ENCODE assay signal across 1 cellular context in the genomic region with DNA sequence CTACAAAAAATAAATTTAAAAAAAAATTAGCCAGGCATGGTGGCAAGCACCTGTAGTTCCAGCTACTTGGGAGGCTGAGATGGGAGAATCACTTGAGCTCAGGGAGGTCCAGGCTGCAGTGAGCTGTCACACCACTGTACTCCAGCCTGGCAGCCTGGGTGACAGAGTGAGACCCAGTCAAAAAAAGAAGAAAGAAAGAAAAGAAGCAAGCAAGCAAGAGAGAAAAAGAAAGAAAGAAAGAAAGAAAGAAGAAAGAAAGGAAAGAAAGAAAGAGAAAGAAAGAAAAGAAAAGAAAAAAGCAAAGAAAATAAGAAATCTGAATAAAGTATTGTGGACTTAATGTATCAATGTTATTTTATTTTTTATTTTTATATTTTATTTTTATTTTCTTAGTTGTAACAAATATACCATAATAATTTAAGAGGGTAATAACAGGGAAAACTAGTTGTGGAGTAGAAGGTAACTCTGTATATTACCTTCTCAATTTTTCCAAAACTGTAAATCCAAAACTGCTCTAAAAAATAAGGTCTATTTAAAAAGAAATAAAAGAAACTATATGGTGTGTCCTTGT.
TF ChIP-seq lines count a peak whose summit lies in the region.

No MANE protein-coding gene starts in this region.

TF ChIP-seq in GM23338, 12 proteins besides CTCF, POLR2A, EP300 and RAD21 (continued from another document):
- TF ChIP-seq, protein P1, sequence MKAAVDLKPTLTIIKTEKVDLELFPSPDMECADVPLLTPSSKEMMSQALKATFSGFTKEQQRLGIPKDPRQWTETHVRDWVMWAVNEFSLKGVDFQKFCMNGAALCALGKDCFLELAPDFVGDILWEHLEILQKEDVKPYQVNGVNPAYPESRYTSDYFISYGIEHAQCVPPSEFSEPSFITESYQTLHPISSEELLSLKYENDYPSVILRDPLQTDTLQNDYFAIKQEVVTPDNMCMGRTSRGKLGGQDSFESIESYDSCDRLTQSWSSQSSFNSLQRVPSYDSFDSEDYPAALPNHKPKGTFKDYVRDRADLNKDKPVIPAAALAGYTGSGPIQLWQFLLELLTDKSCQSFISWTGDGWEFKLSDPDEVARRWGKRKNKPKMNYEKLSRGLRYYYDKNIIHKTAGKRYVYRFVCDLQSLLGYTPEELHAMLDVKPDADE (IDR thresholded peaks at IDR 0.05), result no peak
- TF ChIP-seq, protein P2, sequence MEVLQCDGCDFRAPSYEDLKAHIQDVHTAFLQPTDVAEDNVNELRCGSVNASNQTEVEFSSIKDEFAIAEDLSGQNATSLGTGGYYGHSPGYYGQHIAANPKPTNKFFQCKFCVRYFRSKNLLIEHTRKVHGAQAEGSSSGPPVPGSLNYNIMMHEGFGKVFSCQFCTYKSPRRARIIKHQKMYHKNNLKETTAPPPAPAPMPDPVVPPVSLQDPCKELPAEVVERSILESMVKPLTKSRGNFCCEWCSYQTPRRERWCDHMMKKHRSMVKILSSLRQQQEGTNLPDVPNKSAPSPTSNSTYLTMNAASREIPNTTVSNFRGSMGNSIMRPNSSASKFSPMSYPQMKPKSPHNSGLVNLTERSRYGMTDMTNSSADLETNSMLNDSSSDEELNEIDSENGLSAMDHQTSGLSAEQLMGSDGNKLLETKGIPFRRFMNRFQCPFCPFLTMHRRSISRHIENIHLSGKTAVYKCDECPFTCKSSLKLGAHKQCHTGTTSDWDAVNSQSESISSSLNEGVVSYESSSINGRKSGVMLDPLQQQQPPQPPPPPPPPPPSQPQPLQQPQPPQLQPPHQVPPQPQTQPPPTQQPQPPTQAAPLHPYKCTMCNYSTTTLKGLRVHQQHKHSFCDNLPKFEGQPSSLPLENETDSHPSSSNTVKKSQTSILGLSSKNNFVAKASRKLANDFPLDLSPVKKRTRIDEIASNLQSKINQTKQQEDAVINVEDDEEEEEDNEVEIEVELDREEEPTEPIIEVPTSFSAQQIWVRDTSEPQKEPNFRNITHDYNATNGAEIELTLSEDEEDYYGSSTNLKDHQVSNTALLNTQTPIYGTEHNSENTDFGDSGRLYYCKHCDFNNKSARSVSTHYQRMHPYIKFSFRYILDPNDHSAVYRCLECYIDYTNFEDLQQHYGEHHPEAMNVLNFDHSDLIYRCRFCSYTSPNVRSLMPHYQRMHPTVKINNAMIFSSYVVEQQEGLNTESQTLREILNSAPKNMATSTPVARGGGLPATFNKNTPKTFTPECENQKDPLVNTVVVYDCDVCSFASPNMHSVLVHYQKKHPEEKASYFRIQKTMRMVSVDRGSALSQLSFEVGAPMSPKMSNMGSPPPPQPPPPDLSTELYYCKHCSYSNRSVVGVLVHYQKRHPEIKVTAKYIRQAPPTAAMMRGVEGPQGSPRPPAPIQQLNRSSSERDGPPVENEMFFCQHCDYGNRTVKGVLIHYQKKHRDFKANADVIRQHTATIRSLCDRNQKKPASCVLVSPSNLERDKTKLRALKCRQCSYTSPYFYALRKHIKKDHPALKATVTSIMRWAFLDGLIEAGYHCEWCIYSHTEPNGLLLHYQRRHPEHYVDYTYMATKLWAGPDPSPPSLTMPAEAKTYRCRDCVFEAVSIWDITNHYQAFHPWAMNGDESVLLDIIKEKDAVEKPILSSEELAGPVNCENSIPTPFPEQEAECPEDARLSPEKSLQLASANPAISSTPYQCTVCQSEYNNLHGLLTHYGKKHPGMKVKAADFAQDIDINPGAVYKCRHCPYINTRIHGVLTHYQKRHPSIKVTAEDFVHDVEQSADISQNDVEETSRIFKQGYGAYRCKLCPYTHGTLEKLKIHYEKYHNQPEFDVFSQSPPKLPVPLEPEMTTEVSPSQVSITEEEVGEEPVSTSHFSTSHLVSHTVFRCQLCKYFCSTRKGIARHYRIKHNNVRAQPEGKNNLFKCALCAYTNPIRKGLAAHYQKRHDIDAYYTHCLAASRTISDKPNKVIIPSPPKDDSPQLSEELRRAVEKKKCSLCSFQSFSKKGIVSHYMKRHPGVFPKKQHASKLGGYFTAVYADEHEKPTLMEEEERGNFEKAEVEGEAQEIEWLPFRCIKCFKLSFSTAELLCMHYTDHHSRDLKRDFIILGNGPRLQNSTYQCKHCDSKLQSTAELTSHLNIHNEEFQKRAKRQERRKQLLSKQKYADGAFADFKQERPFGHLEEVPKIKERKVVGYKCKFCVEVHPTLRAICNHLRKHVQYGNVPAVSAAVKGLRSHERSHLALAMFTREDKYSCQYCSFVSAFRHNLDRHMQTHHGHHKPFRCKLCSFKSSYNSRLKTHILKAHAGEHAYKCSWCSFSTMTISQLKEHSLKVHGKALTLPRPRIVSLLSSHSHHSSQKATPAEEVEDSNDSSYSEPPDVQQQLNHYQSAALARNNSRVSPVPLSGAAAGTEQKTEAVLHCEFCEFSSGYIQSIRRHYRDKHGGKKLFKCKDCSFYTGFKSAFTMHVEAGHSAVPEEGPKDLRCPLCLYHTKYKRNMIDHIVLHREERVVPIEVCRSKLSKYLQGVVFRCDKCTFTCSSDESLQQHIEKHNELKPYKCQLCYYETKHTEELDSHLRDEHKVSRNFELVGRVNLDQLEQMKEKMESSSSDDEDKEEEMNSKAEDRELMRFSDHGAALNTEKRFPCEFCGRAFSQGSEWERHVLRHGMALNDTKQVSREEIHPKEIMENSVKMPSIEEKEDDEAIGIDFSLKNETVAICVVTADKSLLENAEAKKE (CRISPR knock-in tag; IDR thresholded peaks at IDR 0.05), result no peak
- TF ChIP-seq ZNF114 (CRISPR knock-in tag; IDR thresholded peaks at IDR 0.05), result no peak
- TF ChIP-seq EZH2phosphoT487 (IDR thresholded peaks at IDR 0.05; ENCODE audit: unreplicated experiment), result no peak
- no peak for TF ChIP-seq JUNB (IDR thresholded peaks at IDR 0.05; ENCODE audit: unreplicated experiment)
- TF ChIP-seq, protein P3, sequence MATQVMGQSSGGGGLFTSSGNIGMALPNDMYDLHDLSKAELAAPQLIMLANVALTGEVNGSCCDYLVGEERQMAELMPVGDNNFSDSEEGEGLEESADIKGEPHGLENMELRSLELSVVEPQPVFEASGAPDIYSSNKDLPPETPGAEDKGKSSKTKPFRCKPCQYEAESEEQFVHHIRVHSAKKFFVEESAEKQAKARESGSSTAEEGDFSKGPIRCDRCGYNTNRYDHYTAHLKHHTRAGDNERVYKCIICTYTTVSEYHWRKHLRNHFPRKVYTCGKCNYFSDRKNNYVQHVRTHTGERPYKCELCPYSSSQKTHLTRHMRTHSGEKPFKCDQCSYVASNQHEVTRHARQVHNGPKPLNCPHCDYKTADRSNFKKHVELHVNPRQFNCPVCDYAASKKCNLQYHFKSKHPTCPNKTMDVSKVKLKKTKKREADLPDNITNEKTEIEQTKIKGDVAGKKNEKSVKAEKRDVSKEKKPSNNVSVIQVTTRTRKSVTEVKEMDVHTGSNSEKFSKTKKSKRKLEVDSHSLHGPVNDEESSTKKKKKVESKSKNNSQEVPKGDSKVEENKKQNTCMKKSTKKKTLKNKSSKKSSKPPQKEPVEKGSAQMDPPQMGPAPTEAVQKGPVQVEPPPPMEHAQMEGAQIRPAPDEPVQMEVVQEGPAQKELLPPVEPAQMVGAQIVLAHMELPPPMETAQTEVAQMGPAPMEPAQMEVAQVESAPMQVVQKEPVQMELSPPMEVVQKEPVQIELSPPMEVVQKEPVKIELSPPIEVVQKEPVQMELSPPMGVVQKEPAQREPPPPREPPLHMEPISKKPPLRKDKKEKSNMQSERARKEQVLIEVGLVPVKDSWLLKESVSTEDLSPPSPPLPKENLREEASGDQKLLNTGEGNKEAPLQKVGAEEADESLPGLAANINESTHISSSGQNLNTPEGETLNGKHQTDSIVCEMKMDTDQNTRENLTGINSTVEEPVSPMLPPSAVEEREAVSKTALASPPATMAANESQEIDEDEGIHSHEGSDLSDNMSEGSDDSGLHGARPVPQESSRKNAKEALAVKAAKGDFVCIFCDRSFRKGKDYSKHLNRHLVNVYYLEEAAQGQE (IDR thresholded peaks at IDR 0.05; ENCODE audit: unreplicated experiment), result no peak
- no peak for TF ChIP-seq POLR2AphosphoS5 (IDR thresholded peaks at IDR 0.05; ENCODE audit: low read depth)
- no peak for TF ChIP-seq EZH2 (IDR thresholded peaks at IDR 0.05; ENCODE audit: low read depth, unreplicated experiment)
